1 cellular context compared by ENCODE assay signal in genomic region chr15:44663410-44664272, GRCh38.
TF ChIP-seq lines count a peak whose summit lies in the region.

Gene SPG11 (minus strand): TSS chr15:44663662. CDS start chr15:44663647, 15 bp downstream.

TF ChIP-seq in K562, 482 proteins besides CTCF, POLR2A, EP300 and RAD21 (continued from another document and continues in another):
- TF ChIP-seq, protein P1, sequence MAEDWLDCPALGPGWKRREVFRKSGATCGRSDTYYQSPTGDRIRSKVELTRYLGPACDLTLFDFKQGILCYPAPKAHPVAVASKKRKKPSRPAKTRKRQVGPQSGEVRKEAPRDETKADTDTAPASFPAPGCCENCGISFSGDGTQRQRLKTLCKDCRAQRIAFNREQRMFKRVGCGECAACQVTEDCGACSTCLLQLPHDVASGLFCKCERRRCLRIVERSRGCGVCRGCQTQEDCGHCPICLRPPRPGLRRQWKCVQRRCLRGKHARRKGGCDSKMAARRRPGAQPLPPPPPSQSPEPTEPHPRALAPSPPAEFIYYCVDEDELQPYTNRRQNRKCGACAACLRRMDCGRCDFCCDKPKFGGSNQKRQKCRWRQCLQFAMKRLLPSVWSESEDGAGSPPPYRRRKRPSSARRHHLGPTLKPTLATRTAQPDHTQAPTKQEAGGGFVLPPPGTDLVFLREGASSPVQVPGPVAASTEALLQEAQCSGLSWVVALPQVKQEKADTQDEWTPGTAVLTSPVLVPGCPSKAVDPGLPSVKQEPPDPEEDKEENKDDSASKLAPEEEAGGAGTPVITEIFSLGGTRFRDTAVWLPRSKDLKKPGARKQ (CRISPR knock-in tag; IDR thresholded peaks at IDR 0.05), result no peak
- TF ChIP-seq BACH1 (tag; IDR thresholded peaks at IDR 0.05), result peak; percentile 87
- peak; percentile 78 for TF ChIP-seq CHD1 (IDR thresholded peaks at IDR 0.05; ENCODE audit: low read length)
- no peak for TF ChIP-seq ZFP30 (CRISPR knock-in tag; IDR thresholded peaks at IDR 0.05; ENCODE audit: borderline replicate concordance)
- no peak for TF ChIP-seq ZNF507 (tag; conservative IDR thresholded peaks at IDR 0.05)
- TF ChIP-seq MCM5 (IDR thresholded peaks at IDR 0.05; ENCODE audit: low read depth), result no peak
- TF ChIP-seq ATF7 (IDR thresholded peaks at IDR 0.05), result peak; percentile 80
- TF ChIP-seq, protein P2, sequence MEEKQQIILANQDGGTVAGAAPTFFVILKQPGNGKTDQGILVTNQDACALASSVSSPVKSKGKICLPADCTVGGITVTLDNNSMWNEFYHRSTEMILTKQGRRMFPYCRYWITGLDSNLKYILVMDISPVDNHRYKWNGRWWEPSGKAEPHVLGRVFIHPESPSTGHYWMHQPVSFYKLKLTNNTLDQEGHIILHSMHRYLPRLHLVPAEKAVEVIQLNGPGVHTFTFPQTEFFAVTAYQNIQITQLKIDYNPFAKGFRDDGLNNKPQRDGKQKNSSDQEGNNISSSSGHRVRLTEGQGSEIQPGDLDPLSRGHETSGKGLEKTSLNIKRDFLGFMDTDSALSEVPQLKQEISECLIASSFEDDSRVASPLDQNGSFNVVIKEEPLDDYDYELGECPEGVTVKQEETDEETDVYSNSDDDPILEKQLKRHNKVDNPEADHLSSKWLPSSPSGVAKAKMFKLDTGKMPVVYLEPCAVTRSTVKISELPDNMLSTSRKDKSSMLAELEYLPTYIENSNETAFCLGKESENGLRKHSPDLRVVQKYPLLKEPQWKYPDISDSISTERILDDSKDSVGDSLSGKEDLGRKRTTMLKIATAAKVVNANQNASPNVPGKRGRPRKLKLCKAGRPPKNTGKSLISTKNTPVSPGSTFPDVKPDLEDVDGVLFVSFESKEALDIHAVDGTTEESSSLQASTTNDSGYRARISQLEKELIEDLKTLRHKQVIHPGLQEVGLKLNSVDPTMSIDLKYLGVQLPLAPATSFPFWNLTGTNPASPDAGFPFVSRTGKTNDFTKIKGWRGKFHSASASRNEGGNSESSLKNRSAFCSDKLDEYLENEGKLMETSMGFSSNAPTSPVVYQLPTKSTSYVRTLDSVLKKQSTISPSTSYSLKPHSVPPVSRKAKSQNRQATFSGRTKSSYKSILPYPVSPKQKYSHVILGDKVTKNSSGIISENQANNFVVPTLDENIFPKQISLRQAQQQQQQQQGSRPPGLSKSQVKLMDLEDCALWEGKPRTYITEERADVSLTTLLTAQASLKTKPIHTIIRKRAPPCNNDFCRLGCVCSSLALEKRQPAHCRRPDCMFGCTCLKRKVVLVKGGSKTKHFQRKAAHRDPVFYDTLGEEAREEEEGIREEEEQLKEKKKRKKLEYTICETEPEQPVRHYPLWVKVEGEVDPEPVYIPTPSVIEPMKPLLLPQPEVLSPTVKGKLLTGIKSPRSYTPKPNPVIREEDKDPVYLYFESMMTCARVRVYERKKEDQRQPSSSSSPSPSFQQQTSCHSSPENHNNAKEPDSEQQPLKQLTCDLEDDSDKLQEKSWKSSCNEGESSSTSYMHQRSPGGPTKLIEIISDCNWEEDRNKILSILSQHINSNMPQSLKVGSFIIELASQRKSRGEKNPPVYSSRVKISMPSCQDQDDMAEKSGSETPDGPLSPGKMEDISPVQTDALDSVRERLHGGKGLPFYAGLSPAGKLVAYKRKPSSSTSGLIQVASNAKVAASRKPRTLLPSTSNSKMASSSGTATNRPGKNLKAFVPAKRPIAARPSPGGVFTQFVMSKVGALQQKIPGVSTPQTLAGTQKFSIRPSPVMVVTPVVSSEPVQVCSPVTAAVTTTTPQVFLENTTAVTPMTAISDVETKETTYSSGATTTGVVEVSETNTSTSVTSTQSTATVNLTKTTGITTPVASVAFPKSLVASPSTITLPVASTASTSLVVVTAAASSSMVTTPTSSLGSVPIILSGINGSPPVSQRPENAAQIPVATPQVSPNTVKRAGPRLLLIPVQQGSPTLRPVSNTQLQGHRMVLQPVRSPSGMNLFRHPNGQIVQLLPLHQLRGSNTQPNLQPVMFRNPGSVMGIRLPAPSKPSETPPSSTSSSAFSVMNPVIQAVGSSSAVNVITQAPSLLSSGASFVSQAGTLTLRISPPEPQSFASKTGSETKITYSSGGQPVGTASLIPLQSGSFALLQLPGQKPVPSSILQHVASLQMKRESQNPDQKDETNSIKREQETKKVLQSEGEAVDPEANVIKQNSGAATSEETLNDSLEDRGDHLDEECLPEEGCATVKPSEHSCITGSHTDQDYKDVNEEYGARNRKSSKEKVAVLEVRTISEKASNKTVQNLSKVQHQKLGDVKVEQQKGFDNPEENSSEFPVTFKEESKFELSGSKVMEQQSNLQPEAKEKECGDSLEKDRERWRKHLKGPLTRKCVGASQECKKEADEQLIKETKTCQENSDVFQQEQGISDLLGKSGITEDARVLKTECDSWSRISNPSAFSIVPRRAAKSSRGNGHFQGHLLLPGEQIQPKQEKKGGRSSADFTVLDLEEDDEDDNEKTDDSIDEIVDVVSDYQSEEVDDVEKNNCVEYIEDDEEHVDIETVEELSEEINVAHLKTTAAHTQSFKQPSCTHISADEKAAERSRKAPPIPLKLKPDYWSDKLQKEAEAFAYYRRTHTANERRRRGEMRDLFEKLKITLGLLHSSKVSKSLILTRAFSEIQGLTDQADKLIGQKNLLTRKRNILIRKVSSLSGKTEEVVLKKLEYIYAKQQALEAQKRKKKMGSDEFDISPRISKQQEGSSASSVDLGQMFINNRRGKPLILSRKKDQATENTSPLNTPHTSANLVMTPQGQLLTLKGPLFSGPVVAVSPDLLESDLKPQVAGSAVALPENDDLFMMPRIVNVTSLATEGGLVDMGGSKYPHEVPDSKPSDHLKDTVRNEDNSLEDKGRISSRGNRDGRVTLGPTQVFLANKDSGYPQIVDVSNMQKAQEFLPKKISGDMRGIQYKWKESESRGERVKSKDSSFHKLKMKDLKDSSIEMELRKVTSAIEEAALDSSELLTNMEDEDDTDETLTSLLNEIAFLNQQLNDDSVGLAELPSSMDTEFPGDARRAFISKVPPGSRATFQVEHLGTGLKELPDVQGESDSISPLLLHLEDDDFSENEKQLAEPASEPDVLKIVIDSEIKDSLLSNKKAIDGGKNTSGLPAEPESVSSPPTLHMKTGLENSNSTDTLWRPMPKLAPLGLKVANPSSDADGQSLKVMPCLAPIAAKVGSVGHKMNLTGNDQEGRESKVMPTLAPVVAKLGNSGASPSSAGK (IDR thresholded peaks at IDR 0.05), result peak; percentile 100
- no peak for TF ChIP-seq SP2 (IDR thresholded peaks at IDR 0.05; ENCODE audit: extremely low read depth, low read depth, low read length, poor library complexity, severe bottlenecking)
- TF ChIP-seq, protein P3, sequence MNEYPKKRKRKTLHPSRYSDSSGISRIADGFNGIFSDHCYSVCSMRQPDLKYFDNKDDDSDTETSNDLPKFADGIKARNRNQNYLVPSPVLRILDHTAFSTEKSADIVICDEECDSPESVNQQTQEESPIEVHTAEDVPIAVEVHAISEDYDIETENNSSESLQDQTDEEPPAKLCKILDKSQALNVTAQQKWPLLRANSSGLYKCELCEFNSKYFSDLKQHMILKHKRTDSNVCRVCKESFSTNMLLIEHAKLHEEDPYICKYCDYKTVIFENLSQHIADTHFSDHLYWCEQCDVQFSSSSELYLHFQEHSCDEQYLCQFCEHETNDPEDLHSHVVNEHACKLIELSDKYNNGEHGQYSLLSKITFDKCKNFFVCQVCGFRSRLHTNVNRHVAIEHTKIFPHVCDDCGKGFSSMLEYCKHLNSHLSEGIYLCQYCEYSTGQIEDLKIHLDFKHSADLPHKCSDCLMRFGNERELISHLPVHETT (CRISPR knock-in tag; conservative IDR thresholded peaks at IDR 0.05 in 1 of 2, IDR thresholded peaks at IDR 0.05 in 1 of 2), result peak in 1 of 2 experiments; percentile 92; a peak in 2 of 4 replicates
- peak; percentile 80; the same call in 1 of the 2 replicates for TF ChIP-seq ATF2 (CRISPR knock-in tag; IDR thresholded peaks at IDR 0.05)
- no peak for TF ChIP-seq SRSF1 (IDR thresholded peaks at IDR 0.05; ENCODE audit: low read depth, low read length)
- no peak for TF ChIP-seq STAT5A (IDR thresholded peaks at IDR 0.05; ENCODE audit: borderline replicate concordance, low read length)
- no peak for TF ChIP-seq TCF7 (IDR thresholded peaks at IDR 0.05; ENCODE audit: borderline replicate concordance)
- TF ChIP-seq SIRT6 (IDR thresholded peaks at IDR 0.05; ENCODE audit: low read depth, low read length), result no peak
- TF ChIP-seq ZNF431 (CRISPR knock-in tag; IDR thresholded peaks at IDR 0.05), result peak; percentile 85
- no peak for TF ChIP-seq SAFB (IDR thresholded peaks at IDR 0.05; ENCODE audit: borderline replicate concordance, low read depth, low read length)
- no peak; the same call in 1 of the 2 replicates for TF ChIP-seq SREBF1 (IDR thresholded peaks at IDR 0.05; ENCODE audit: borderline replicate concordance, low read depth, low read length)
- no peak for TF ChIP-seq ZNF699 (CRISPR knock-in tag; IDR thresholded peaks at IDR 0.05; ENCODE audit: insufficient replicate concordance)
- peak; percentile 73 for TF ChIP-seq KLF13 (tag; IDR thresholded peaks at IDR 0.05; ENCODE audit: borderline replicate concordance, low read depth)
- TF ChIP-seq MYC (IDR thresholded peaks at IDR 0.05; ENCODE audit: low read depth, low read length), result peak; percentile 93
- peak; percentile 73 for TF ChIP-seq MYC (CRISPR knock-in tag; IDR thresholded peaks at IDR 0.05; ENCODE audit: borderline replicate concordance, low read depth)
- no peak for TF ChIP-seq PBX2 (CRISPR knock-in tag; IDR thresholded peaks at IDR 0.05; ENCODE audit: low read depth)
- TF ChIP-seq PBX2 (tag; conservative IDR thresholded peaks at IDR 0.05; ENCODE audit: low read depth), result peak; percentile 19; the same call in 1 of the 2 replicates
